8 cellular contexts compared by ENCODE assay signal in the genomic region with DNA sequence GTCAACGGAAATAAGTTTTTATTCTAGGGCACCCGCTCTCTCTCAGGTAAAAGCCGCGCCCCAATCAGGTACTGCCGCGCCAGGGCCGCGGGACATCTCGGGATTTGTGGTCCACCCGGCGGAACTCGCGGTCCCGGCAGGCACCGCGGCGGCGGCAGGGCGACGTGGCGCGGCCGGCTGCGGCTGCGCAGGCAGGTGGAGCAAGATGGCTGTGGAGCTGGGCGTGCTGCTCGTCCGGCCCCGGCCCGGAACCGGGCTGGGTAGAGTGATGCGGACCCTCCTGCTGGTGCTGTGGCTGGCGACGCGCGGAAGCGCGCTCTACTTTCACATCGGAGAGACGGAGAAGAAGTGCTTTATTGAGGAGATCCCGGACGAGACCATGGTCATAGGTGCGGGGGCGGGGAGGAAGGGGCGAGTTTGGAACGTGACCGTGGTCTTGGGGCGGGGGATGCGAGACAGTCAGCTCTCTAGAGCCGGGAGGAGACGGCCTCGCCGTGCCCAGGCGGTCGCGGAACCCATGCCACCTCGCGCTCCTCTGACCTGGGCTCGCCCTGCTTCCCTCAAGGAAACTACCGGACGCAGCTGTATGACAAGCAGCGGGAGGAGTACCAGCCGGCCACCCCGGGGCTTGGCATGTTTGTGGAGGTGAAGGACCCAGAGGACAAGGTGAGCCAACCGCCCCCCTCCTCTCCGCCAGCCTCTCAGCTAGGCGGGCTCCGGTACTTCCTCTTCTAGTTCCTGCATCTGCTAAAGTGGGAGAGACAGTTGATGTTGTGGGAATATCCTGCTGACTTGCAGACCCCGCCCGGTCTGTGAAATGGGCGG. TPM values are rescaled to one million over a fixed set of nuclear protein-coding genes. Genes with fewer than 3 reads are reported as not detected.
DNase-seq lines count a peak whose midpoint lies in the region; ATAC-seq and TF ChIP-seq lines count a peak whose summit lies in the region.

TSS of gene TMED9 (plus strand) at position 194 of the 825 bp plus-strand sequence. CDS start at position 206, 12 bp downstream.

- H3K27me3 ChIP-seq in Karpas-422 (ENCODE audit: low read length) (no peaks in the 10 kb centered on the region), SK-N-SH (ENCODE audit: insufficient read depth) (peaks cover 14% of the 10 kb centered on the region), gastroesophageal sphincter (peaks cover 32% of the 10 kb centered on the region), neutrophil (peaks cover 38% of the 10 kb centered on the region)

- H3K79me2 ChIP-seq in Karpas-422 (ENCODE audit: low read length) (peaks cover 19% of the 10 kb centered on the region), SK-N-SH (ENCODE audit: insufficient read depth) (peaks cover 24% of the 10 kb centered on the region)

- H3K27ac ChIP-seq in Karpas-422 (ENCODE audit: low read length) (peak within 1 kb of the TSS; percentile 65), SK-N-SH (ENCODE audit: low read depth in 2 of 2, low read length in 1 of 2) (peak within 1 kb of the TSS; percentile 57 to 80; a peak in 3 of 4 replicates), gastroesophageal sphincter (peak within 1 kb of the TSS in 3 of 4 donors; percentile 77 to 84 (median 80)), neutrophil (peak within 1 kb of the TSS; percentile 84)

- H3K9me2 ChIP-seq in Karpas-422 (replicated peaks; ENCODE audit: insufficient read depth, low read length) (no peaks in the 10 kb centered on the region), SK-N-SH (no peaks in the 10 kb centered on the region)

- H3F3A ChIP-seq in SK-N-SH (replicated peaks; ENCODE audit: insufficient read depth), result peaks cover 10% of the 10 kb centered on the region

- H3K4me1 ChIP-seq in Karpas-422 (ENCODE audit: low read length), result peaks cover 16% of the 10 kb centered on the region
- peaks cover 7 to 9% of the 10 kb centered on the region in 2 experiments; a peak in 2 of 4 replicates for H3K4me1 ChIP-seq in SK-N-SH (ENCODE audit: control insufficient read depth in 1 of 2, insufficient read depth in 2 of 2, low read depth in 1 of 2, low read length in 1 of 2)
- H3K4me1 ChIP-seq in gastroesophageal sphincter, result peaks cover 0 to 25% (median 6%) of the 10 kb centered on the region in 3 donors
- H3K4me1 ChIP-seq in neutrophil (ENCODE audit: control insufficient read depth in 1 of 2, insufficient read depth in 1 of 2, low read depth in 1 of 2, low read length in 1 of 2), result peaks cover 15 to 17% of the 10 kb centered on the region in 2 experiments

- no peak for TF ChIP-seq CTCF in SK-N-SH (IDR thresholded peaks at IDR 0.05)
- TF ChIP-seq CTCF in gastroesophageal sphincter (IDR thresholded peaks at IDR 0.05), result peak in 3 of 4 experiments; percentile 30 to 46 (median 38)
- peak; percentile 70 for TF ChIP-seq CTCF in neutrophil (IDR thresholded peaks at IDR 0.05)
- TF ChIP-seq CTCF in subcutaneous adipose tissue (IDR thresholded peaks at IDR 0.05; ENCODE audit: low read depth), result no peak

- CTCF ChIA-PET in SK-N-SH (lab: Yijun Ruan, JAX), result interaction anchor here (1.2 kb wide), 2 partner anchors 15 to 484 kb away, joined by 4 to 6 read pairs; no protein-coding TSS in a partner anchor
- CTCF ChIA-PET in activated naive CD4-positive, alpha-beta T cell treated with anti-CD3 and anti-CD28 coated beads, Interleukin-2, amount 10 ng/mL, durations not matched to agents 7 days and 5 days (lab: Charles Lee), result interaction anchor here (0.6 to 2.8 kb wide), 2 partner anchors 15 to 86 kb away, joined by 3 to 11 read pairs; no protein-coding TSS in a partner anchor

- H3K36me3 Mint-ChIP-seq in activated naive CD4-positive, alpha-beta T cell treated with anti-CD3 and anti-CD28 coated beads, Interleukin-2, amount 10 ng/mL, durations not matched to agents 7 days and 5 days, result peaks cover 28% of the 10 kb centered on the region

- H3K4me3 ChIP-seq in Karpas-422 (ENCODE audit: low read length) (peak within 1 kb of the TSS; percentile 80), SK-N-SH (ENCODE audit: low read depth in 2 of 2, low read length in 1 of 2) (peak within 1 kb of the TSS; percentile 69 to 86), gastroesophageal sphincter (peak within 1 kb of the TSS; percentile 90 to 96), neutrophil (ENCODE audit: low read depth in 1 of 2, low read length in 1 of 2) (peak within 1 kb of the TSS; percentile 88 to 97)

- H3K36me3 ChIP-seq in Karpas-422 (ENCODE audit: insufficient read depth, low read length) (peaks cover 35% of the 10 kb centered on the region), SK-N-SH (replicated peaks in 1 of 2; ENCODE audit: control insufficient read depth in 1 of 2, insufficient read depth in 2 of 2, low read length in 1 of 2) (peaks cover 34 to 41% of the 10 kb centered on the region in 2 experiments), gastroesophageal sphincter (peaks cover 0 to 34% of the 10 kb centered on the region in 2 donors), neutrophil (peaks cover 34% of the 10 kb centered on the region)

- peak within 1 kb of the TSS; percentile 96 for H3K27ac Mint-ChIP-seq in activated naive CD4-positive, alpha-beta T cell treated with anti-CD3 and anti-CD28 coated beads, Interleukin-2, amount 10 ng/mL, durations not matched to agents 7 days and 5 days

- no peaks in the 10 kb centered on the region for H3K9me3 Mint-ChIP-seq in activated naive CD4-positive, alpha-beta T cell treated with anti-CD3 and anti-CD28 coated beads, Interleukin-2, amount 10 ng/mL, durations not matched to agents 7 days and 5 days

- peak within 1 kb of the TSS; percentile 44; the same call in 1 of the 2 replicates for H2AFZ ChIP-seq in Karpas-422 (ENCODE audit: low read length)
- peak within 1 kb of the TSS; percentile 74; the same call in 1 of the 2 replicates for H2AFZ ChIP-seq in SK-N-SH (ENCODE audit: low read depth)

- TF ChIP-seq RAD21 in SK-N-SH (IDR thresholded peaks at IDR 0.05; ENCODE audit: low read length), result no peak

- TF ChIP-seq POLR2A in gastroesophageal sphincter (IDR thresholded peaks at IDR 0.05), result peak; percentile 68 to 71

- POLR2A ChIA-PET in SK-N-SH (lab: Yijun Ruan, JAX), result interaction anchor here (0.8 to 1.4 kb wide), 2 partner anchors 9 to 16 kb away, joined by 4 read pairs; no protein-coding TSS in a partner anchor

- peaks cover 30% of the 10 kb centered on the region for H3K4me1 Mint-ChIP-seq in activated naive CD4-positive, alpha-beta T cell treated with anti-CD3 and anti-CD28 coated beads, Interleukin-2, amount 10 ng/mL, durations not matched to agents 7 days and 5 days

- TF ChIP-seq EP300 in SK-N-SH (IDR thresholded peaks at IDR 0.05; ENCODE audit: borderline replicate concordance in 1 of 2, low read depth in 1 of 2, low read length in 1 of 2) (no peak; a peak in 1 of 4 replicates), gastroesophageal sphincter (IDR thresholded peaks at IDR 0.05) (no peak)

- H3K9me3 ChIP-seq in Karpas-422 (ENCODE audit: low read length) (no peaks in the 10 kb centered on the region), SK-N-SH (no peaks in the 10 kb centered on the region), gastroesophageal sphincter (no peaks in the 10 kb centered on the region), neutrophil (no peaks in the 10 kb centered on the region)

- peak; percentile 96 for ATAC-seq in GM21786 (IDR thresholded peaks at IDR 0.05; ENCODE audit: unreplicated experiment)
- peak; percentile 96 for ATAC-seq in gastroesophageal sphincter

- peak; percentile 91 for DNase-seq in ELF-1 (ENCODE audit: low read depth, low spot score)
- peak; percentile 96 for DNase-seq in Karpas-422
- peak; percentile 95 for DNase-seq in SK-N-SH
- DNase-seq in activated naive CD4-positive, alpha-beta T cell treated with anti-CD3 and anti-CD28 coated beads, Interleukin-2, amount 10 ng/mL, durations not matched to agents 7 days and 5 days, result peak; percentile 91

- peak within 1 kb of the TSS; percentile 96 for H3K4me3 Mint-ChIP-seq in activated naive CD4-positive, alpha-beta T cell treated with anti-CD3 and anti-CD28 coated beads, Interleukin-2, amount 10 ng/mL, durations not matched to agents 7 days and 5 days

- H3K4me2 ChIP-seq in Karpas-422 (ENCODE audit: low read depth, low read length, poor library complexity, severe bottlenecking) (peak within 1 kb of the TSS; percentile 86), SK-N-SH (peak within 1 kb of the TSS; percentile 77)

- no peaks in the 10 kb centered on the region for H4K20me1 ChIP-seq in Karpas-422 (ENCODE audit: insufficient read depth, low read depth, low read length)
- peaks cover 6% of the 10 kb centered on the region; the same call in 1 of the 2 replicates for H4K20me1 ChIP-seq in SK-N-SH (ENCODE audit: insufficient read depth)

- H3K9ac ChIP-seq in Karpas-422 (ENCODE audit: low read length) (peak within 1 kb of the TSS; percentile 94), SK-N-SH (peak within 1 kb of the TSS; percentile 83)

- 2% methylated on average over 25 of the region's 71 CpGs for WGBS in SK-N-SH (ENCODE audit: low lambda C conversion rate)
- 2% methylated on average over 6 to 15 of the region's 71 CpGs for WGBS in gastroesophageal sphincter (ENCODE audit: low coverage in 1 of 2), 2 donors

- peaks cover 26% of the 10 kb centered on the region for H3K27me3 Mint-ChIP-seq in activated naive CD4-positive, alpha-beta T cell treated with anti-CD3 and anti-CD28 coated beads, Interleukin-2, amount 10 ng/mL, durations not matched to agents 7 days and 5 days

TF ChIP-seq in SK-N-SH, 30 proteins besides CTCF, POLR2A, EP300 and RAD21 (continues in another document):
- TF ChIP-seq CHD2 (IDR thresholded peaks at IDR 0.05; ENCODE audit: low read length, partially characterized antibody), result peak; percentile 80
- no peak for TF ChIP-seq USF1 (IDR thresholded peaks at IDR 0.05; ENCODE audit: borderline replicate concordance, low read depth)
- TF ChIP-seq, protein P1, sequence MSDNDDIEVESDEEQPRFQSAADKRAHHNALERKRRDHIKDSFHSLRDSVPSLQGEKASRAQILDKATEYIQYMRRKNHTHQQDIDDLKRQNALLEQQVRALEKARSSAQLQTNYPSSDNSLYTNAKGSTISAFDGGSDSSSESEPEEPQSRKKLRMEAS (IDR thresholded peaks at IDR 0.05; ENCODE audit: low read depth), result no peak; the same call in 1 of the 2 replicates

RNA-seq across cellular contexts. Expression of gene TMED9, which starts in this region (rescaled TPM):
- total RNA-seq in Karpas-422 (2014; rRNA removed; shearing (Covaris generic); ENCODE audit: low replicate concordance), result 33.2 and 69.3 TPM in 2 replicates
- 264 and 320 TPM in 2 replicates for polyA plus RNA-seq in SK-N-SH (2012; rRNA removed)
- polyA plus RNA-seq in SK-N-SH (2012; cell fraction: cytosol; rRNA removed), result 199 and 268 TPM in 2 replicates
- 117 and 153 TPM in 2 replicates for polyA plus RNA-seq in SK-N-SH (2012; cell fraction: nucleus; rRNA removed)
- 10 to 100 TPM; 50.9 to 86.4 (median 72.9) TPM for total RNA-seq in gastroesophageal sphincter
- 100 to 1,000 TPM in 1 of 4 donors, 10 to 100 TPM in 3; 51.1 to 102 (median 73.6) TPM for total RNA-seq in subcutaneous adipose tissue

Comparison
In these comparisons a context has a peak if more than half of its experiments do, and no peak if none do; other contexts are left out.
1. Peak in every context shown above with its lines: DNase-seq, ATAC-seq, H3K4me3 ChIP-seq and H3K27ac ChIP-seq.
2. CTCF ChIP-seq: peak in gastroesophageal sphincter (3 of 4) and neutrophil (single experiment); none in SK-N-SH (single experiment) and subcutaneous adipose tissue (single experiment).